In the genomic region with DNA sequence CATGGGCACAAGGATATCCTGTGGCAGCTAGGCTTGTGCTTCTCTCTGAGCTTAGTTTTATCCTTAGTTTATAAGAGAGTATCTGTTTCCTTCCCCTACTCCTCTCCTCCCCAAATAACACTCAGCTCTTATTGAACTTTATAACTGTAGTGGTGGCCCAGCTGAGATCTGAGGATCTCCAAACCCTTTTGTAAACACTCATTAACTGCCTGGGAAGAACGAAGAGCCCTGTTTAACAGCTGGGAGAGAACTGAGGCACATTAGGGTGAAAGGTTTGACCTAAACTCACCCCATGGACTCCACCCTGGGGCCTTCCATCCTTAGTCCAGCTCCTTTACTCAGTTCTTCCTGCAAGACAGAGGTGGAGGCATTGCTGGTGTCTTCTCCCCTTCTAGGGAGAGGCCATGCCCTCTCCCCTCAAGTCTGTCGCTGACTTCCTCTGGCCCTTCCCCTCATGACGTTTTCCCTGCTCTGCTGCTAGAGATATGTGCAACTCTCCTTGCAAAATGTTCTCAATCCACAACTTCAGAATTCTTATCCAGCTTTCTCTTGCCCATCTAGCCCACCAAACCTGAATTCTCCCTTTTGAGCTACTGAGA, we compare ENCODE assay signal across 10 cellular contexts. TPM values are rescaled to one million over a fixed set of nuclear protein-coding genes. Genes with fewer than 3 reads are reported as not detected.
DNase-seq lines count a peak whose midpoint lies in the region; ATAC-seq and TF ChIP-seq lines count a peak whose summit lies in the region.
"Had no signal": no experiment of that assay in that cellular context is flagged by ENCODE, and none has a peak within 500 bp of the region (broad histone marks: within the 10 kb centered on the region; RNA-seq: fewer than 3 reads in every experiment).

No MANE protein-coding gene starts in this region.

- H3K27me3 ChIP-seq in tibial nerve (no peaks in the 10 kb centered on the region), Karpas-422 (ENCODE audit: low read length) (no peaks in the 10 kb centered on the region)

- no peak overlapping the region for H2AFZ ChIP-seq in Karpas-422 (ENCODE audit: low read length)

- TF ChIP-seq EP300 in tibial nerve (IDR thresholded peaks at IDR 0.05), result peak in 1 of 2 donors; percentile 8

- H3K27ac ChIP-seq in tibial nerve (peak overlapping the region; percentile 45 to 94 (median 72)), Karpas-422 (ENCODE audit: low read length) (no peak overlapping the region)

- H3K27me3 Mint-ChIP-seq in activated T-cell treated with anti-CD3 and anti-CD28 coated beads, Interleukin-2, amount 50 U/mL, for 24 hours, result no peaks in the 10 kb centered on the region

- ATAC-seq in left lobe of liver, result peak; percentile 17

- CTCF ChIA-PET in HEK293T (lab: Yijun Ruan, JAX), result interaction anchor here (0.6 to 3.0 kb wide), 12 partner anchors 9 to 637 kb away, joined by 3 to 25 read pairs (median 3); no protein-coding TSS in a partner anchor

- TF ChIP-seq POLR2A in tibial nerve (IDR thresholded peaks at IDR 0.05), result no peak

- H3K4me2 ChIP-seq in Karpas-422 (ENCODE audit: low read depth, low read length, poor library complexity, severe bottlenecking), result no peak overlapping the region

- peaks cover 18% of the 10 kb centered on the region for H3K4me1 Mint-ChIP-seq in activated T-cell treated with anti-CD3 and anti-CD28 coated beads, Interleukin-2, amount 50 U/mL, for 24 hours (ENCODE audit: low read depth)

- H3K9me3 ChIP-seq in tibial nerve (no peaks in the 10 kb centered on the region), Karpas-422 (ENCODE audit: low read length) (no peaks in the 10 kb centered on the region)

- H3K9me3 Mint-ChIP-seq in activated T-cell treated with anti-CD3 and anti-CD28 coated beads, Interleukin-2, amount 50 U/mL, for 24 hours, result no peaks in the 10 kb centered on the region
- H3K9me3 Mint-ChIP-seq: T-helper 1 cell treated with Interleukin-12 subunit alpha and Interleukin-12 subunit beta and Interleukin-4 antibody, amounts not matched to agents 30 μg/mL and 1 μg/mL, for 36 hours had no signal

- H3K79me2 ChIP-seq in Karpas-422 (ENCODE audit: low read length), result no peaks in the 10 kb centered on the region

- POLR2A ChIA-PET in HEK293T (lab: Yijun Ruan, JAX), result interaction anchor here (0.7 to 2.1 kb wide), 11 partner anchors 10 to 195 kb away, joined by 3 to 10 read pairs (median 6); partner anchors contain the start of gene TOP2A

- H3K27ac Mint-ChIP-seq in activated T-cell treated with anti-CD3 and anti-CD28 coated beads, Interleukin-2, amount 50 U/mL, for 24 hours, result no peak overlapping the region
- H3K27ac Mint-ChIP-seq: T-helper 1 cell treated with Interleukin-12 subunit alpha and Interleukin-12 subunit beta and Interleukin-4 antibody, amounts not matched to agents 30 μg/mL and 1 μg/mL, for 36 hours had no signal

- H3K4me1 ChIP-seq in tibial nerve (peaks cover 0 to 92% (median 76%) of the 10 kb centered on the region in 4 donors), Karpas-422 (ENCODE audit: low read length) (peaks cover 56% of the 10 kb centered on the region)

- WGBS in tibial nerve, 2 donors, result 10 to 13% methylated on average over 3 of the region's 3 CpGs

- no peak overlapping the region for H3K4me3 ChIP-seq in tibial nerve
- no peak overlapping the region for H3K4me3 ChIP-seq in Karpas-422 (ENCODE audit: low read length)

- H3K36me3 Mint-ChIP-seq in activated T-cell treated with anti-CD3 and anti-CD28 coated beads, Interleukin-2, amount 50 U/mL, for 24 hours (ENCODE audit: low read depth), result peaks cover 30% of the 10 kb centered on the region

- no peak for TF ChIP-seq CTCF in tibial nerve (IDR thresholded peaks at IDR 0.05)

- H3K4me3 Mint-ChIP-seq in activated T-cell treated with anti-CD3 and anti-CD28 coated beads, Interleukin-2, amount 50 U/mL, for 24 hours, result no peak overlapping the region
- H3K4me3 Mint-ChIP-seq: T-helper 1 cell treated with Interleukin-12 subunit alpha and Interleukin-12 subunit beta and Interleukin-4 antibody, amounts not matched to agents 30 μg/mL and 1 μg/mL, for 36 hours had no signal

- H3K9me2 ChIP-seq in Karpas-422 (replicated peaks; ENCODE audit: insufficient read depth, low read length), result no peaks in the 10 kb centered on the region

- peak; percentile 32 for DNase-seq in activated T-cell treated with anti-CD3 and anti-CD28 coated beads, Interleukin-2, amount 50 U/mL, for 24 hours
- no peak for DNase-seq in activated T-cell treated with anti-CD3 and anti-CD28 coated beads, Interleukin-2, amount 50 U/mL, for 1 hour
- DNase-seq in UCSD-AML1 (lab: John Stamatoyannopoulos, UW; ENCODE audit: unreplicated experiment) (peak; percentile 47), left lobe of liver (ENCODE audit: low spot score) (no peak), tibial nerve (ENCODE audit: low spot score in 2 of 2) (no peak), amygdala (lab: John Stamatoyannopoulos, UW) (no peak), Karpas-422 (no peak), HEK293T (ENCODE audit: extremely low spot score) (no peak)
- DNase-seq: midbrain had no signal

- no peaks in the 10 kb centered on the region for H3K36me3 ChIP-seq in tibial nerve
- H3K36me3 ChIP-seq in Karpas-422 (ENCODE audit: insufficient read depth, low read length), result peaks cover 13% of the 10 kb centered on the region; the same call in 1 of the 2 replicates

- no peak overlapping the region for H3K9ac ChIP-seq in Karpas-422 (ENCODE audit: low read length)

- 0 out of 2 replicates have a peak, but pooled peaks cover 5% of the 10 kb centered on the region for H4K20me1 ChIP-seq in Karpas-422 (ENCODE audit: insufficient read depth, low read depth, low read length)

TF ChIP-seq in HEK293T, 16 proteins besides CTCF, POLR2A, EP300 and RAD21:
- TF ChIP-seq ARNT (IDR thresholded peaks at IDR 0.05) (no peak), LEF1 (IDR thresholded peaks at IDR 0.05; ENCODE audit: borderline replicate concordance) (no peak), FOXM1 (IDR thresholded peaks at IDR 0.05; ENCODE audit: borderline replicate concordance) (no peak), FOXA1 (IDR thresholded peaks at IDR 0.05) (no peak), NFRKB (IDR thresholded peaks at IDR 0.05) (no peak), SP1 (IDR thresholded peaks at IDR 0.05) (no peak), HDGF (IDR thresholded peaks at IDR 0.05; ENCODE audit: borderline replicate concordance) (no peak), ZNF384 (IDR thresholded peaks at IDR 0.05) (no peak), L3MBTL2 (conservative IDR thresholded peaks at IDR 0.05) (no peak), SUZ12 (IDR thresholded peaks at IDR 0.05) (no peak), CTBP1 (IDR thresholded peaks at IDR 0.05; ENCODE audit: borderline replicate concordance) (no peak), TARDBP (IDR thresholded peaks at IDR 0.05) (no peak), ELF4 (IDR thresholded peaks at IDR 0.05) (no peak), FOXK2 (IDR thresholded peaks at IDR 0.05) (no peak), BHLHE40 (IDR thresholded peaks at IDR 0.05; ENCODE audit: borderline replicate concordance) (no peak)
- TF ChIP-seq, protein P1, sequence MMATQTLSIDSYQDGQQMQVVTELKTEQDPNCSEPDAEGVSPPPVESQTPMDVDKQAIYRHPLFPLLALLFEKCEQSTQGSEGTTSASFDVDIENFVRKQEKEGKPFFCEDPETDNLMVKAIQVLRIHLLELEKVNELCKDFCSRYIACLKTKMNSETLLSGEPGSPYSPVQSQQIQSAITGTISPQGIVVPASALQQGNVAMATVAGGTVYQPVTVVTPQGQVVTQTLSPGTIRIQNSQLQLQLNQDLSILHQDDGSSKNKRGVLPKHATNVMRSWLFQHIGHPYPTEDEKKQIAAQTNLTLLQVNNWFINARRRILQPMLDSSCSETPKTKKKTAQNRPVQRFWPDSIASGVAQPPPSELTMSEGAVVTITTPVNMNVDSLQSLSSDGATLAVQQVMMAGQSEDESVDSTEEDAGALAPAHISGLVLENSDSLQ (IDR thresholded peaks at IDR 0.05), result no peak

RNA-seq across cellular contexts. Expression of gene RARA, which starts 1.2 kb away (rescaled TPM):
- 21.3 TPM for total RNA-seq in left lobe of liver
- total RNA-seq in tibial nerve, result 10 to 100 TPM; 28.9 to 58.2 (median 46.4) TPM
- 21.8 and 22.3 TPM in 2 replicates for total RNA-seq in Karpas-422 (2014; rRNA removed; shearing (Covaris generic); ENCODE audit: low replicate concordance)

RNA-seq across cellular contexts. Expression of gene CDC6, which starts 20.1 kb away (rescaled TPM):
- total RNA-seq in left lobe of liver, result 1.5 TPM
- total RNA-seq in tibial nerve, result 1 to 10 TPM in 1 of 4 donors, under 1 TPM in 3; 0.20 to 1.8 (median 0.43) TPM
- total RNA-seq in Karpas-422 (2014; rRNA removed; shearing (Covaris generic); ENCODE audit: low replicate concordance), result 14.6 and 16.4 TPM in 2 replicates

RNA-seq across cellular contexts. Expression of gene GJD3, which starts 56.7 kb away (rescaled TPM):
- 0.68 TPM for total RNA-seq in left lobe of liver
- not detected for total RNA-seq in tibial nerve
- total RNA-seq in Karpas-422 (2014; rRNA removed; shearing (Covaris generic); ENCODE audit: low replicate concordance), result not detected in 2 replicates

Comparison
In these comparisons a context has a peak if more than half of its experiments do, and no peak if none do; other contexts are left out.
1. DNase-seq: peak in activated T-cell treated with anti-CD3 and anti-CD28 coated beads, Interleukin-2, amount 50 U/mL, for 24 hours (single experiment) and UCSD-AML1 (single experiment); none in activated T-cell treated with anti-CD3 and anti-CD28 coated beads, Interleukin-2, amount 50 U/mL, for 1 hour (single experiment), left lobe of liver (single experiment), tibial nerve (0 of 2), amygdala (0 of 56), Karpas-422 (single experiment) and HEK293T (single experiment).